Comparison of ENCODE assay signal across 15 cellular contexts in the genomic region with DNA sequence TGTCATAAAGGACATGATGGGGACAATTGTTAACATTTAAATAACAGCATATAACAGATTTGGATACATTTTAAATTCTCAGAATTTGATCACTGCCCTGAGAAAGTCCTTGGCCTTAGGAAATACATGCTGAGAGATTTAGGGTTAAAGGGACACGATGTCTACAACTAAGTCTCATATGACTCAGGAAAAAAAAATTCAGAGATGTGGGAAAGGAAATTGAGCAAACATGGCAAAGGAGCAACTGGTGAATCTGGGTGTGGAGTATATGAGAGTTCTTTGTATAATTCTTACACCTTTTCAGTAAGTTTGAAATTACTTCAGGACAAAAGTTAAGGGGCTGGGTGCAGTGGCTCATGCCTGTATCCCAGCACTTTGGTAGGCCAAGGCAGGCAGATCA. TPM values are rescaled to one million over a fixed set of nuclear protein-coding genes. Genes with fewer than 3 reads are reported as not detected.
DNase-seq lines count a peak whose midpoint lies in the region; ATAC-seq, FAIRE-seq and TF ChIP-seq lines count a peak whose summit lies in the region.
"Had no signal": no experiment of that assay in that cellular context is flagged by ENCODE, and none has a peak within 500 bp of the region (broad histone marks: within the 10 kb centered on the region; RNA-seq: fewer than 3 reads in every experiment).

No MANE protein-coding gene starts in this region.

- no peak overlapping the region for H3K4me3 ChIP-seq in AG09309 (ENCODE audit: control insufficient read depth, low read depth, low read length)
- no peak overlapping the region for H3K4me3 ChIP-seq in bronchial epithelial cell (ENCODE audit: low read depth, low read length)
- H3K4me3 ChIP-seq in kidney epithelial cell (ENCODE audit: low read depth, low read length) = no peak overlapping the region
- no peak overlapping the region for H3K4me3 ChIP-seq in vagina
- H3K4me3 ChIP-seq: BLaER1, MG63 had no signal

- DNase-seq in AG09309 (ENCODE audit: low read depth) (peak; percentile 52), LHCN-M2 (ENCODE audit: low read depth) (peak; percentile 84), bronchial epithelial cell (ENCODE audit: low read depth) (peak; percentile 73), kidney epithelial cell (ENCODE audit: low read depth) (peak; percentile 37), vagina (ENCODE audit: extremely low spot score in 2 of 2) (no peak), HPDE6-E6E7 (ENCODE audit: extremely low spot score) (no peak), T-helper 9 cell (no peak)
- DNase-seq: activated CD4-positive, alpha-beta T cell treated with anti-CD3 and anti-CD28 coated beads, Interleukin-2, amount 50 U/mL, for 4 hours; erythroblast; GOT3; MG63 had no signal

- no peak for FAIRE-seq in bronchial epithelial cell (lab: Jason Lieb, UNC)

- no peak overlapping the region for H3K27ac ChIP-seq in vagina
- H3K27ac ChIP-seq: BLaER1 had no signal

- H3K9me3 ChIP-seq in vagina = no peaks in the 10 kb centered on the region
- H3K9me3 ChIP-seq: BLaER1, MG63 had no signal

- ATAC-seq in activated CD4-positive, CD25-positive, alpha-beta regulatory T cell treated with anti-CD3 and anti-CD28 coated beads, Interleukin-2, amount 50 U/mL, for 24 hours = no peak

- H3K27me3 ChIP-seq in bronchial epithelial cell (ENCODE audit: control insufficient read depth, insufficient read depth, low read length) = no peaks in the 10 kb centered on the region
- H3K27me3 ChIP-seq in kidney epithelial cell (ENCODE audit: control insufficient read depth, insufficient read depth, low read length) = no peaks in the 10 kb centered on the region
- H3K27me3 ChIP-seq in vagina = no peaks in the 10 kb centered on the region
- H3K27me3 ChIP-seq: BLaER1, MG63 had no signal

- intact Hi-C loops in vagina (cut with DNase I) = no loop called here

- no peak for TF ChIP-seq CTCF in AG09309 (IDR thresholded peaks at IDR 0.05; ENCODE audit: control insufficient read depth, insufficient read depth, low read depth, low read length, missing control alignments)
- no peak for TF ChIP-seq CTCF in bronchial epithelial cell (IDR thresholded peaks at IDR 0.05; ENCODE audit: insufficient read depth, low read length, severe bottlenecking)
- TF ChIP-seq CTCF in kidney epithelial cell (IDR thresholded peaks at IDR 0.05; ENCODE audit: insufficient read depth, low read length, poor library complexity, severe bottlenecking) = no peak
- no peak for TF ChIP-seq CTCF in vagina (IDR thresholded peaks at IDR 0.05)

- H3K36me3 ChIP-seq in bronchial epithelial cell (ENCODE audit: control insufficient read depth, insufficient read depth, low read length) (peaks cover 15% of the 10 kb centered on the region), kidney epithelial cell (ENCODE audit: control insufficient read depth, insufficient read depth, low read length) (peaks cover 3% of the 10 kb centered on the region), vagina (peaks cover 0 to 30% of the 10 kb centered on the region in 2 donors)

- no peaks in the 10 kb centered on the region for H3K4me1 ChIP-seq in vagina
- H3K4me1 ChIP-seq: BLaER1 had no signal

- TF ChIP-seq POLR2A in vagina (IDR thresholded peaks at IDR 0.05) = no peak

RNA-seq across cellular contexts. Expression of a gene that starts 18.2 kb away (rescaled TPM):
- total RNA-seq in LHCN-M2 (2014; rRNA removed) (4.1 and 6.7 TPM in 2 replicates), bronchial epithelial cell (7.2 and 9.7 TPM in 2 replicates), kidney epithelial cell (4.1 and 13.2 TPM in 2 replicates), vagina (30.2 TPM)
- polyA plus RNA-seq in LHCN-M2 (2012) = 3.3 TPM

RNA-seq across cellular contexts. Expression of a gene that starts 32.3 kb away (rescaled TPM):
- total RNA-seq in LHCN-M2 (2014; rRNA removed) (not detected in 2 replicates), bronchial epithelial cell (not detected in 2 replicates), kidney epithelial cell (not detected in 2 replicates), vagina (5.6 TPM)
- not detected for polyA plus RNA-seq in LHCN-M2 (2012)
- total RNA-seq: mesothelial cell of epicardium had no signal

RNA-seq across cellular contexts. Expression of a gene that starts 34.5 kb away (rescaled TPM):
- under 0.01 and 0.06 TPM in 2 replicates for total RNA-seq in LHCN-M2 (2014; rRNA removed)
- not detected for polyA plus RNA-seq in LHCN-M2 (2012)
- total RNA-seq in bronchial epithelial cell = not detected in 2 replicates
- total RNA-seq in kidney epithelial cell = not detected in 2 replicates
- not detected for total RNA-seq in vagina
- total RNA-seq: mesothelial cell of epicardium, urinary bladder had no signal

RNA-seq across cellular contexts. Expression of a gene that starts 35.9 kb away (rescaled TPM):
- total RNA-seq in LHCN-M2 (2014; rRNA removed) = 55.6 and 59.8 TPM in 2 replicates
- 52.2 TPM for polyA plus RNA-seq in LHCN-M2 (2012)
- 36.9 and 37.8 TPM in 2 replicates for total RNA-seq in bronchial epithelial cell
- total RNA-seq in kidney epithelial cell = 117 and 122 TPM in 2 replicates
- total RNA-seq in vagina = 43.5 TPM

RNA-seq across cellular contexts. Expression of a gene that starts 56.1 kb away (rescaled TPM):
- total RNA-seq in LHCN-M2 (2014; rRNA removed) (not detected in 2 replicates), bronchial epithelial cell (not detected in 2 replicates), kidney epithelial cell (not detected in 2 replicates), vagina (not detected)
- polyA plus RNA-seq in LHCN-M2 (2012) = not detected
- polyA plus RNA-seq: urinary bladder had no signal

Comparison
In these comparisons a context has a peak if more than half of its experiments do, and no peak if none do; other contexts are left out.
1. DNase-seq: peak in AG09309 (single experiment), LHCN-M2 (single experiment), bronchial epithelial cell (single experiment) and kidney epithelial cell (single experiment); none in vagina (0 of 2), HPDE6-E6E7 (single experiment) and T-helper 9 cell (single experiment).